20 cellular contexts compared by ENCODE assay signal in genomic region chr1:187070076-187070475, GRCh38.
DNase-seq lines count a peak whose midpoint lies in the region; TF ChIP-seq lines count a peak whose summit lies in the region.
"Had no signal": no experiment of that assay in that cellular context is flagged by ENCODE, and none has a peak within 500 bp of the region (broad histone marks: within the 10 kb centered on the region; RNA-seq: fewer than 3 reads in every experiment).

No MANE protein-coding gene starts in this region.

- no peak overlapping the region for H3K27ac ChIP-seq in SJCRH30
- H3K27ac ChIP-seq: testis had no signal

- H3K4me1 ChIP-seq in SJCRH30, result no peaks in the 10 kb centered on the region
- H3K4me1 ChIP-seq: Caco-2, testis had no signal

- H3K4me1 Mint-ChIP-seq in neural crest cell (peaks cover 7% of the 10 kb centered on the region), HFFc6 (ENCODE audit: low read depth) (no peaks in the 10 kb centered on the region)

- DNase-seq in H7 (peak; percentile 22), NCI-H345 treated with DMSO at 0.1 percent for 48 hours (lab: John Stamatoyannopoulos, UW; ENCODE audit: unreplicated experiment) (peak; percentile 90), astrocyte of the spinal cord (ENCODE audit: low read depth, low spot score) (peak; percentile 16), neural crest cell (ENCODE audit: low read depth, low spot score) (no peak), NCI-H128 (lab: John Stamatoyannopoulos, UW; ENCODE audit: unreplicated experiment) (no peak), HFFc6 (no peak), SJCRH30 (no peak)
- no peak for DNase-seq in stimulated activated naive CD4-positive, alpha-beta T cell treated with Interleukin-2 at 50 U/mL for 16 hours (lab: John Stamatoyannopoulos, UW)
- DNase-seq: activated CD4-positive, alpha-beta T cell treated with anti-CD3 and anti-CD28 coated beads, Interleukin-2, amount 50 U/mL, for 4 hours; activated naive CD4-positive, alpha-beta T cell treated with anti-CD3 and anti-CD28 coated beads, Interleukin-2, amount 10 ng/mL, durations not matched to agents 7 days and 5 days; aorta; Caco-2; endodermal cell; GDM1; hypothalamus; MM.1S; NCI-H2081 treated with DMSO at 0.1 percent for 48 hours; retina; testis had no signal

- H3K36me3 Mint-ChIP-seq in neural crest cell (ENCODE audit: low read depth), result peaks cover 4% of the 10 kb centered on the region
- no peaks in the 10 kb centered on the region for H3K36me3 Mint-ChIP-seq in HFFc6 (ENCODE audit: low read depth)

- H3K36me3 ChIP-seq in H7 (replicated peaks; ENCODE audit: control insufficient read depth, insufficient read depth, low read length) (no peaks in the 10 kb centered on the region), SJCRH30 (no peaks in the 10 kb centered on the region)

- peak overlapping the region; percentile 54 for H3K27ac Mint-ChIP-seq in neural crest cell (ENCODE audit: unreplicated experiment)
- H3K27ac Mint-ChIP-seq in HFFc6, result no peak overlapping the region
- H3K27ac Mint-ChIP-seq: activated naive CD4-positive, alpha-beta T cell treated with anti-CD3 and anti-CD28 coated beads, Interleukin-2, amount 10 ng/mL, durations not matched to agents 7 days and 5 days; endodermal cell had no signal

- H3K27me3 Mint-ChIP-seq in neural crest cell (ENCODE audit: low read depth), result no peaks in the 10 kb centered on the region
- no peaks in the 10 kb centered on the region; the same call in none of the 2 replicates for H3K27me3 Mint-ChIP-seq in HFFc6 (ENCODE audit: insufficient read depth)
- H3K27me3 Mint-ChIP-seq: activated naive CD4-positive, alpha-beta T cell treated with anti-CD3 and anti-CD28 coated beads, Interleukin-2, amount 10 ng/mL, durations not matched to agents 7 days and 5 days had no signal

- in situ Hi-C loops in astrocyte of the spinal cord (cut with HindIII; ENCODE audit: low sequenced_read_pairs), result no loop called here

- H3K9me3 Mint-ChIP-seq in neural crest cell (peaks cover 6% of the 10 kb centered on the region), HFFc6 (peaks cover 14% of the 10 kb centered on the region; the same call in 1 of the 2 replicates)

- no peaks in the 10 kb centered on the region for H3K27me3 ChIP-seq in H7 (ENCODE audit: control insufficient read depth, insufficient read depth, low read length)
- no peaks in the 10 kb centered on the region for H3K27me3 ChIP-seq in SJCRH30
- H3K27me3 ChIP-seq: testis had no signal

- H3K9me3 ChIP-seq in SJCRH30 (replicated peaks), result no peaks in the 10 kb centered on the region
- H3K9me3 ChIP-seq: Caco-2, testis had no signal

- no peak overlapping the region for H3K4me3 ChIP-seq in H7 (ENCODE audit: insufficient read depth, low read depth, low read length)
- H3K4me3 ChIP-seq in astrocyte of the spinal cord (ENCODE audit: low read depth, low read length), result no peak overlapping the region
- no peak overlapping the region for H3K4me3 ChIP-seq in SJCRH30
- H3K4me3 ChIP-seq: GM12878, testis had no signal

- TF ChIP-seq CTCF in astrocyte of the spinal cord (IDR thresholded peaks at IDR 0.05; ENCODE audit: low read depth, low read length) (no peak), neural crest cell (conservative IDR thresholded peaks at IDR 0.05) (no peak), HFFc6 (IDR thresholded peaks at IDR 0.05) (no peak)

- H3K4me3 Mint-ChIP-seq in neural crest cell (no peak overlapping the region), HFFc6 (no peak overlapping the region)
- H3K4me3 Mint-ChIP-seq: activated naive CD4-positive, alpha-beta T cell treated with anti-CD3 and anti-CD28 coated beads, Interleukin-2, amount 10 ng/mL, durations not matched to agents 7 days and 5 days; endodermal cell had no signal

Comparison
In these comparisons a context has a peak if more than half of its experiments do, and no peak if none do; other contexts are left out.
1. DNase-seq: peak in H7 (single experiment), NCI-H345 treated with DMSO at 0.1 percent for 48 hours (single experiment) and astrocyte of the spinal cord (single experiment); none in neural crest cell (single experiment), NCI-H128 (single experiment), stimulated activated naive CD4-positive, alpha-beta T cell treated with Interleukin-2 at 50 U/mL for 16 hours (single experiment), HFFc6 (single experiment) and SJCRH30 (0 of 2).